In the genomic region with DNA sequence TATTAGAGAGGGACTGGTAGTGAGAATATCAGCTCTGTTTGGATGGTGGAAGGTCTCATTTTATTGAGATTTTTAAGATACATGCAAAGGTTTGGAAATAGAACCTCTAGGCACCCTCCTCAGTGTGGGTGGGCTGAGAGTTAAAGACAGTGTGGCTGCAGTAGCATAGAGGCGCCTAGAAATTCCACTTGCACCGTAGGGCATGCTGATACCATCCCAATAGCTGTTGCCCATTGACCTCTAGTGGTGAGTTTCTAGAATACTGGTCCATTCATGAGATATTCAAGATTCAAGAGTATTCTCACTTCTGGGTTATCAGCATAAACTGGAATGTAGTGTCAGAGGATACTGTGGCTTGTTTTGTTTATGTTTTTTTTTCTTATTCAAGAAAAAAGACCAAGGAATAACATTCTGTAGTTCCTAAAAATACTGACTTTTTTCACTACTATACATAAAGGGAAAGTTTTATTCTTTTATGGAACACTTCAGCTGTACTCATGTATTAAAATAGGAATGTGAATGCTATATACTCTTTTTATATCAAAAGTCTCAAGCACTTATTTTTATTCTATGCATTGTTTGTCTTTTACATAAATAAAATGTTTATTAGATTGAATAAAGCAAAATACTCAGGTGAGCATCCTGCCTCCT, we compare ENCODE assay signal across 1 cellular context.
TF ChIP-seq lines count a peak whose summit lies in the region.

No MANE protein-coding gene starts in this region.

TF ChIP-seq in HepG2, 621 proteins besides CTCF, POLR2A, EP300 and RAD21 (continued from another document and continues in another):
- TF ChIP-seq, protein P1, sequence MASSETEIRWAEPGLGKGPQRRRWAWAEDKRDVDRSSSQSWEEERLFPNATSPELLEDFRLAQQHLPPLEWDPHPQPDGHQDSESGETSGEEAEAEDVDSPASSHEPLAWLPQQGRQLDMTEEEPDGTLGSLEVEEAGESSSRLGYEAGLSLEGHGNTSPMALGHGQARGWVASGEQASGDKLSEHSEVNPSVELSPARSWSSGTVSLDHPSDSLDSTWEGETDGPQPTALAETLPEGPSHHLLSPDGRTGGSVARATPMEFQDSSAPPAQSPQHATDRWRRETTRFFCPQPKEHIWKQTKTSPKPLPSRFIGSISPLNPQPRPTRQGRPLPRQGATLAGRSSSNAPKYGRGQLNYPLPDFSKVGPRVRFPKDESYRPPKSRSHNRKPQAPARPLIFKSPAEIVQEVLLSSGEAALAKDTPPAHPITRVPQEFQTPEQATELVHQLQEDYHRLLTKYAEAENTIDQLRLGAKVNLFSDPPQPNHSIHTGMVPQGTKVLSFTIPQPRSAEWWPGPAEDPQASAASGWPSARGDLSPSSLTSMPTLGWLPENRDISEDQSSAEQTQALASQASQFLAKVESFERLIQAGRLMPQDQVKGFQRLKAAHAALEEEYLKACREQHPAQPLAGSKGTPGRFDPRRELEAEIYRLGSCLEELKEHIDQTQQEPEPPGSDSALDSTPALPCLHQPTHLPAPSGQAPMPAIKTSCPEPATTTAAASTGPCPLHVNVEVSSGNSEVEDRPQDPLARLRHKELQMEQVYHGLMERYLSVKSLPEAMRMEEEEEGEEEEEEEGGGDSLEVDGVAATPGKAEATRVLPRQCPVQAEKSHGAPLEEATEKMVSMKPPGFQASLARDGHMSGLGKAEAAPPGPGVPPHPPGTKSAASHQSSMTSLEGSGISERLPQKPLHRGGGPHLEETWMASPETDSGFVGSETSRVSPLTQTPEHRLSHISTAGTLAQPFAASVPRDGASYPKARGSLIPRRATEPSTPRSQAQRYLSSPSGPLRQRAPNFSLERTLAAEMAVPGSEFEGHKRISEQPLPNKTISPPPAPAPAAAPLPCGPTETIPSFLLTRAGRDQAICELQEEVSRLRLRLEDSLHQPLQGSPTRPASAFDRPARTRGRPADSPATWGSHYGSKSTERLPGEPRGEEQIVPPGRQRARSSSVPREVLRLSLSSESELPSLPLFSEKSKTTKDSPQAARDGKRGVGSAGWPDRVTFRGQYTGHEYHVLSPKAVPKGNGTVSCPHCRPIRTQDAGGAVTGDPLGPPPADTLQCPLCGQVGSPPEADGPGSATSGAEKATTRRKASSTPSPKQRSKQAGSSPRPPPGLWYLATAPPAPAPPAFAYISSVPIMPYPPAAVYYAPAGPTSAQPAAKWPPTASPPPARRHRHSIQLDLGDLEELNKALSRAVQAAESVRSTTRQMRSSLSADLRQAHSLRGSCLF (CRISPR knock-in tag; IDR thresholded peaks at IDR 0.05; ENCODE audit: borderline replicate concordance) = no peak
- TF ChIP-seq PREB (CRISPR knock-in tag; IDR thresholded peaks at IDR 0.05) (no peak), ZIK1 (CRISPR knock-in tag; IDR thresholded peaks at IDR 0.05; ENCODE audit: borderline replicate concordance, low read depth) (no peak), ZNF792 (CRISPR knock-in tag; IDR thresholded peaks at IDR 0.05) (0 out of 2 replicates have a peak, but pooled peaks have one; percentile 15), SRSF4 (IDR thresholded peaks at IDR 0.05; ENCODE audit: low read depth, low read length, poor library complexity, severe bottlenecking) (no peak), ZNF12 (CRISPR knock-in tag; IDR thresholded peaks at IDR 0.05) (peak; percentile 63; the same call in 1 of the 2 replicates), AGO2 (optimal IDR thresholded peaks at IDR 0.05; ENCODE audit: low read depth, low read length) (peak; percentile 73), CBX1 (IDR thresholded peaks at IDR 0.05; ENCODE audit: low read depth) (no peak), ZMYM4 (CRISPR knock-in tag; IDR thresholded peaks at IDR 0.05) (no peak), KAT2B (IDR thresholded peaks at IDR 0.05; ENCODE audit: borderline replicate concordance, low read depth, low read length) (no peak), ZNF672 (CRISPR knock-in tag; IDR thresholded peaks at IDR 0.05) (no peak), ZNF562 (CRISPR knock-in tag; IDR thresholded peaks at IDR 0.05; ENCODE audit: borderline replicate concordance) (no peak), NR0B2 (CRISPR knock-in tag; IDR thresholded peaks at IDR 0.05) (no peak), KDM3A (CRISPR knock-in tag; IDR thresholded peaks at IDR 0.05; ENCODE audit: low read depth) (no peak), ZNF772 (CRISPR knock-in tag; IDR thresholded peaks at IDR 0.05) (no peak), RBM22 (optimal IDR thresholded peaks at IDR 0.05; ENCODE audit: low read length) (peak; percentile 96), TEAD3 (CRISPR knock-in tag; optimal IDR thresholded peaks at IDR 0.05; ENCODE audit: borderline replicate concordance) (peak; percentile 29), SOX5 (CRISPR knock-in tag; IDR thresholded peaks at IDR 0.05; ENCODE audit: borderline replicate concordance) (0 out of 2 replicates have a peak, but pooled peaks have one; percentile 6), CREM (IDR thresholded peaks at IDR 0.05) (no peak), CREM (CRISPR knock-in tag; IDR thresholded peaks at IDR 0.05) (no peak), ARHGAP35 (CRISPR knock-in tag; IDR thresholded peaks at IDR 0.05; ENCODE audit: borderline replicate concordance) (no peak), TMF1 (CRISPR knock-in tag; IDR thresholded peaks at IDR 0.05; ENCODE audit: low read depth) (no peak), MAF1 (CRISPR knock-in tag; IDR thresholded peaks at IDR 0.05; ENCODE audit: borderline replicate concordance) (no peak), STAG1 (CRISPR knock-in tag; IDR thresholded peaks at IDR 0.05) (peak; percentile 84), SOX13 (IDR thresholded peaks at IDR 0.05) (no peak), SOX13 (CRISPR knock-in tag; conservative IDR thresholded peaks at IDR 0.05 in 1 of 2, IDR thresholded peaks at IDR 0.05 in 1 of 2) (no peak), ZSCAN31 (CRISPR knock-in tag; IDR thresholded peaks at IDR 0.05; ENCODE audit: low read depth) (no peak), ZNF205 (CRISPR knock-in tag; IDR thresholded peaks at IDR 0.05) (no peak), HNRNPUL1 (IDR thresholded peaks at IDR 0.05; ENCODE audit: low read depth, low read length) (no peak), SMC3 (IDR thresholded peaks at IDR 0.05; ENCODE audit: low read length) (peak; percentile 82), SRSF1 (optimal IDR thresholded peaks at IDR 0.05; ENCODE audit: low read depth, low read length) (no peak), ZBTB33 (CRISPR knock-in tag; IDR thresholded peaks at IDR 0.05) (0 out of 2 replicates have a peak, but pooled peaks have one; percentile 39), SSRP1 (CRISPR knock-in tag; IDR thresholded peaks at IDR 0.05) (peak; percentile 76), ZBTB42 (CRISPR knock-in tag; IDR thresholded peaks at IDR 0.05) (no peak)
- TF ChIP-seq, protein P2, sequence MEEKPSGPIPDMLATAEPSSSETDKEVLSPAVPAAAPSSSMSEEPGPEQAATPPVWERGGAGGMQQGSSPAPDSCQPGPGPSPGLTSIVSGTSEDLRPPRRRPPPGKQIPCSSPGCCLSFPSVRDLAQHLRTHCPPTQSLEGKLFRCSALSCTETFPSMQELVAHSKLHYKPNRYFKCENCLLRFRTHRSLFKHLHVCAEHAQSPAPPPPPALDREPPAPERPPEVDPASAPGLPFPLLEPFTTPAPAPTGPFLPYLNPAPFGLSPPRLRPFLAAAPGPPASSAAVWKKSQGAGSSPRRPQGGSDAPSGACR (CRISPR knock-in tag; IDR thresholded peaks at IDR 0.05) = no peak
- TF ChIP-seq, protein P3, sequence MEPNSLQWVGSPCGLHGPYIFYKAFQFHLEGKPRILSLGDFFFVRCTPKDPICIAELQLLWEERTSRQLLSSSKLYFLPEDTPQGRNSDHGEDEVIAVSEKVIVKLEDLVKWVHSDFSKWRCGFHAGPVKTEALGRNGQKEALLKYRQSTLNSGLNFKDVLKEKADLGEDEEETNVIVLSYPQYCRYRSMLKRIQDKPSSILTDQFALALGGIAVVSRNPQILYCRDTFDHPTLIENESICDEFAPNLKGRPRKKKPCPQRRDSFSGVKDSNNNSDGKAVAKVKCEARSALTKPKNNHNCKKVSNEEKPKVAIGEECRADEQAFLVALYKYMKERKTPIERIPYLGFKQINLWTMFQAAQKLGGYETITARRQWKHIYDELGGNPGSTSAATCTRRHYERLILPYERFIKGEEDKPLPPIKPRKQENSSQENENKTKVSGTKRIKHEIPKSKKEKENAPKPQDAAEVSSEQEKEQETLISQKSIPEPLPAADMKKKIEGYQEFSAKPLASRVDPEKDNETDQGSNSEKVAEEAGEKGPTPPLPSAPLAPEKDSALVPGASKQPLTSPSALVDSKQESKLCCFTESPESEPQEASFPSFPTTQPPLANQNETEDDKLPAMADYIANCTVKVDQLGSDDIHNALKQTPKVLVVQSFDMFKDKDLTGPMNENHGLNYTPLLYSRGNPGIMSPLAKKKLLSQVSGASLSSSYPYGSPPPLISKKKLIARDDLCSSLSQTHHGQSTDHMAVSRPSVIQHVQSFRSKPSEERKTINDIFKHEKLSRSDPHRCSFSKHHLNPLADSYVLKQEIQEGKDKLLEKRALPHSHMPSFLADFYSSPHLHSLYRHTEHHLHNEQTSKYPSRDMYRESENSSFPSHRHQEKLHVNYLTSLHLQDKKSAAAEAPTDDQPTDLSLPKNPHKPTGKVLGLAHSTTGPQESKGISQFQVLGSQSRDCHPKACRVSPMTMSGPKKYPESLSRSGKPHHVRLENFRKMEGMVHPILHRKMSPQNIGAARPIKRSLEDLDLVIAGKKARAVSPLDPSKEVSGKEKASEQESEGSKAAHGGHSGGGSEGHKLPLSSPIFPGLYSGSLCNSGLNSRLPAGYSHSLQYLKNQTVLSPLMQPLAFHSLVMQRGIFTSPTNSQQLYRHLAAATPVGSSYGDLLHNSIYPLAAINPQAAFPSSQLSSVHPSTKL (CRISPR knock-in tag; IDR thresholded peaks at IDR 0.05) = peak; percentile 22; the same call in 1 of the 2 replicates
- TF ChIP-seq, protein P4, sequence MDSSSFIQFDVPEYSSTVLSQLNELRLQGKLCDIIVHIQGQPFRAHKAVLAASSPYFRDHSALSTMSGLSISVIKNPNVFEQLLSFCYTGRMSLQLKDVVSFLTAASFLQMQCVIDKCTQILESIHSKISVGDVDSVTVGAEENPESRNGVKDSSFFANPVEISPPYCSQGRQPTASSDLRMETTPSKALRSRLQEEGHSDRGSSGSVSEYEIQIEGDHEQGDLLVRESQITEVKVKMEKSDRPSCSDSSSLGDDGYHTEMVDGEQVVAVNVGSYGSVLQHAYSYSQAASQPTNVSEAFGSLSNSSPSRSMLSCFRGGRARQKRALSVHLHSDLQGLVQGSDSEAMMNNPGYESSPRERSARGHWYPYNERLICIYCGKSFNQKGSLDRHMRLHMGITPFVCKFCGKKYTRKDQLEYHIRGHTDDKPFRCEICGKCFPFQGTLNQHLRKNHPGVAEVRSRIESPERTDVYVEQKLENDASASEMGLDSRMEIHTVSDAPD (CRISPR knock-in tag; IDR thresholded peaks at IDR 0.05) = no peak
- TF ChIP-seq, protein P5, sequence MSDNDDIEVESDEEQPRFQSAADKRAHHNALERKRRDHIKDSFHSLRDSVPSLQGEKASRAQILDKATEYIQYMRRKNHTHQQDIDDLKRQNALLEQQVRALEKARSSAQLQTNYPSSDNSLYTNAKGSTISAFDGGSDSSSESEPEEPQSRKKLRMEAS (IDR thresholded peaks at IDR 0.05) = no peak
- TF ChIP-seq, protein P6, sequence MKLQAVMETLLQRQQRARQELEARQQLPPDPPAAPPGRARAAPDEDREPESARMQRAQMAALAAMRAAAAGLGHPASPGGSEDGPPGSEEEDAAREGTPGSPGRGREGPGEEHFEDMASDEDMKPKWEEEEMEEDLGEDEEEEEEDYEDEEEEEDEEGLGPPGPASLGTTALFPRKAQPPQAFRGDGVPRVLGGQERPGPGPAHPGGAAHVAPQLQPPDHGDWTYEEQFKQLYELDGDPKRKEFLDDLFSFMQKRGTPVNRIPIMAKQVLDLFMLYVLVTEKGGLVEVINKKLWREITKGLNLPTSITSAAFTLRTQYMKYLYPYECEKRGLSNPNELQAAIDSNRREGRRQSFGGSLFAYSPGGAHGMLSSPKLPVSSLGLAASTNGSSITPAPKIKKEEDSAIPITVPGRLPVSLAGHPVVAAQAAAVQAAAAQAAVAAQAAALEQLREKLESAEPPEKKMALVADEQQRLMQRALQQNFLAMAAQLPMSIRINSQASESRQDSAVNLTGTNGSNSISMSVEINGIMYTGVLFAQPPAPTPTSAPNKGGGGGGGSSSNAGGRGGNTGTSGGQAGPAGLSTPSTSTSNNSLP (IDR thresholded peaks at IDR 0.05; ENCODE audit: low read depth, low read length) = 0 out of 2 replicates have a peak, but pooled peaks have one; percentile 12
